ENCODE assay signal across 18 cellular contexts in the genomic region with DNA sequence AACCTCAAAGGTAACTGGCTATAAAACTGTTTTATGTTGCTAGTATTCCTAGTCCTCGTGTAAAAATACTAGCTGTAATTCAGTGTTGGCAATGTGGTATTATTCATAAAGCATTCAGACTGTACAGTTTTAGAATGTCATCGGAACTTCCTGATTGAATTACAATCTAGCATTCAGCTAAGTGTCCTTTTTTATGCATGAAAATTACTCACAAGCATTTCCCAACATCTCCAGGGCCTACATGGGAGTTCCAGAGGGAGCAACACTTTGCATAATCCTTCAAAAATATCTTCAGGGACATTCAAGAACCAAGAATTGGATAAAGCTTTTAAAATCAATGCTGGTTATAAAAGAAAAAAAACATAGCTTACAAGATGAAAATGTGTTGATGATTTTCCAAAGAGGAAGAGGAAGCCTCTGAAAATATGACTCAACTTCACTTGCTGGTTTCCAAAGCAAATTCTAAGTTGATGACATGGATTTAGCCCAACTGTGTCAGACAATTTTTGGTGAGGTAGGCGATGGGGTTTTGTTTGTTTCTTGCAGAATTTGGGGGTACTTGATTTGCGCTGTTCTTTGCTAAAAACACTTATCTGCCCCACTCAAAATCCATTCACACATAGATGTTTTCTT.
"Had no signal": no experiment of that assay in that cellular context is flagged by ENCODE, and none has a peak within 500 bp of the region (broad histone marks: within the 10 kb centered on the region; RNA-seq: fewer than 3 reads in every experiment).

No MANE protein-coding gene starts in this region.

- H3K4me3 ChIP-seq: adrenal gland, esophagus squamous epithelium, left lung, pancreas, sigmoid colon, spleen, thoracic aorta had no signal

- H3K27ac ChIP-seq: adrenal gland, esophagus squamous epithelium, left lung, pancreas, sigmoid colon, spleen, thoracic aorta had no signal

- DNase-seq: activated CD4-positive, alpha-beta memory T cell treated with anti-CD3 and anti-CD28 coated beads, Interleukin-2, amount 10 ng/mL, durations not matched to agents 7 days and 5 days; activated CD4-positive, alpha-beta T cell treated with anti-CD3 and anti-CD28 coated beads for 4 hours; activated effector memory CD4-positive, alpha-beta T cell treated with anti-CD3 and anti-CD28 coated beads, Interleukin-2, amount 50 U/mL, for 16 hours; activated T-cell treated with anti-CD3 and anti-CD28 coated beads, Interleukin-2, amount 50 U/mL, for 4 hours; adrenal gland; caudate nucleus; effector CD4-positive, alpha-beta T cell; esophagus squamous epithelium; left lung; naive thymus-derived CD8-positive, alpha-beta T cell; pancreas; sigmoid colon; spleen; stimulated activated naive CD8-positive, alpha-beta T cell treated with anti-CD3 and anti-CD28 coated beads, Interleukin-15, amount 100 ng/mL, for 72 hours had no signal

- H3K9me3 Mint-ChIP-seq: activated CD4-positive, alpha-beta memory T cell treated with anti-CD3 and anti-CD28 coated beads, Interleukin-2, amount 10 ng/mL, durations not matched to agents 7 days and 5 days had no signal

- H3K27me3 Mint-ChIP-seq: activated CD4-positive, alpha-beta memory T cell treated with anti-CD3 and anti-CD28 coated beads, Interleukin-2, amount 10 ng/mL, durations not matched to agents 7 days and 5 days; activated naive CD4-positive, alpha-beta T cell treated with anti-CD3 and anti-CD28 coated beads, Interleukin-2, amount 50 U/mL, for 24 hours; memory B cell; stimulated activated naive CD8-positive, alpha-beta T cell treated with anti-CD3 and anti-CD28 coated beads, Interleukin-15, amount 100 ng/mL, for 72 hours had no signal

- H3K36me3 ChIP-seq: adrenal gland, esophagus squamous epithelium, left lung, pancreas, sigmoid colon, spleen, thoracic aorta had no signal

- H3K27me3 ChIP-seq: adrenal gland, esophagus squamous epithelium, left lung, pancreas, sigmoid colon, spleen had no signal

- H3K36me3 Mint-ChIP-seq: activated naive CD4-positive, alpha-beta T cell treated with anti-CD3 and anti-CD28 coated beads, Interleukin-2, amount 50 U/mL, for 24 hours; memory B cell; naive thymus-derived CD8-positive, alpha-beta T cell had no signal

- H3K4me1 Mint-ChIP-seq: activated CD4-positive, alpha-beta memory T cell treated with anti-CD3 and anti-CD28 coated beads, Interleukin-2, amount 10 ng/mL, durations not matched to agents 7 days and 5 days; activated naive CD4-positive, alpha-beta T cell treated with anti-CD3 and anti-CD28 coated beads, Interleukin-2, amount 50 U/mL, for 24 hours; memory B cell; naive thymus-derived CD8-positive, alpha-beta T cell; stimulated activated naive CD8-positive, alpha-beta T cell treated with anti-CD3 and anti-CD28 coated beads, Interleukin-15, amount 100 ng/mL, for 72 hours; WTC11 had no signal

- H3K27ac Mint-ChIP-seq: activated CD4-positive, alpha-beta memory T cell treated with anti-CD3 and anti-CD28 coated beads, Interleukin-2, amount 10 ng/mL, durations not matched to agents 7 days and 5 days; activated naive CD4-positive, alpha-beta T cell treated with anti-CD3 and anti-CD28 coated beads, Interleukin-2, amount 50 U/mL, for 24 hours; memory B cell; naive thymus-derived CD8-positive, alpha-beta T cell; stimulated activated naive CD8-positive, alpha-beta T cell treated with anti-CD3 and anti-CD28 coated beads, Interleukin-15, amount 100 ng/mL, for 72 hours; WTC11 had no signal

- H3K9me3 ChIP-seq: adrenal gland, esophagus squamous epithelium, pancreas, sigmoid colon, thoracic aorta had no signal

- H3K4me3 Mint-ChIP-seq: activated CD4-positive, alpha-beta memory T cell treated with anti-CD3 and anti-CD28 coated beads, Interleukin-2, amount 10 ng/mL, durations not matched to agents 7 days and 5 days; activated naive CD4-positive, alpha-beta T cell treated with anti-CD3 and anti-CD28 coated beads, Interleukin-2, amount 50 U/mL, for 24 hours; activated T-cell treated with anti-CD3 and anti-CD28 coated beads, Interleukin-2, amount 50 U/mL, for 4 hours; memory B cell; naive thymus-derived CD8-positive, alpha-beta T cell; stimulated activated naive CD8-positive, alpha-beta T cell treated with anti-CD3 and anti-CD28 coated beads, Interleukin-15, amount 100 ng/mL, for 72 hours; WTC11 had no signal

- H3K4me1 ChIP-seq: adrenal gland, esophagus squamous epithelium, left lung, pancreas, sigmoid colon, spleen had no signal
